13 cellular contexts compared by ENCODE assay signal in the genomic region with DNA sequence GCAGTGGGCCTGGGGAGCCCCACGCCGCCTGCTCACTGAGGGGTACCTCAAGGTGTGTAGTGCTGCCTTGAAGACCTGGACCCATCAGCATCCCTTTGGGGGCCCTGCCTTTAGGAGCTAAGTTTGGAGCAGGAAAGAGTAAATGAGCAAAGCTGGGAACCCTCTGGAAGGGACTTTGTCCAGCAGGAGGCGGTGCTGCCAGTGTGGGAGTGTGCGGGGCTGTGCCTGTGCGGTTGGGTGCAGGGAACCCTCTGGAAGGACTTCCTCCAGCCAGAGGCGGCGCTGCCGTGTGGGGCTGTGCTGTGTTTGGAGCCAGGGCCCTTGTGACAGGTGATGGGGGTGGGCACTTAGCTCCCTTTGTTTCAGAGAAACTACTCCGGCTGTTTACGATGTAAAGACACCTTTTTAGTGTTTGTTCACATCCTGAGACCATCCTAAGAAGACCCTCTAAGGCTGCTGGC. TPM values are rescaled to one million over a fixed set of nuclear protein-coding genes. Genes with fewer than 3 reads are reported as not detected.
DNase-seq lines count a peak whose midpoint lies in the region; ATAC-seq and TF ChIP-seq lines count a peak whose summit lies in the region.
"Had no signal": no experiment of that assay in that cellular context is flagged by ENCODE, and none has a peak within 500 bp of the region (broad histone marks: within the 10 kb centered on the region; RNA-seq: fewer than 3 reads in every experiment).

No MANE protein-coding gene starts in this region.

- H3K27me3 ChIP-seq in left ventricle myocardium inferior (ENCODE audit: low read depth) (no peaks in the 10 kb centered on the region), adrenal gland (no peaks in the 10 kb centered on the region)
- H3K27me3 ChIP-seq: cardiac muscle cell had no signal

- H3K27ac Mint-ChIP-seq in type B pancreatic cell: no peak overlapping the region
- H3K27ac Mint-ChIP-seq in activated T-helper 1 cell treated with anti-CD3 and anti-CD28 coated beads, Interleukin-12 subunit alpha, Interleukin-12 subunit beta, Interleukin-2, Interleukin-4 antibody, amounts not matched to agents 30 ng/mL and 10 ng/mL and 1 ng/mL, durations not matched to agents 14 hours and 24 hours and 36 hours: no peak overlapping the region

- H3K4me1 Mint-ChIP-seq in type B pancreatic cell (ENCODE audit: unreplicated experiment): peaks cover 24% of the 10 kb centered on the region
- no peaks in the 10 kb centered on the region for H3K4me1 Mint-ChIP-seq in activated T-helper 1 cell treated with anti-CD3 and anti-CD28 coated beads, Interleukin-12 subunit alpha, Interleukin-12 subunit beta, Interleukin-2, Interleukin-4 antibody, amounts not matched to agents 30 ng/mL and 10 ng/mL and 1 ng/mL, durations not matched to agents 14 hours and 24 hours and 36 hours (ENCODE audit: low read depth)

- peaks cover 48% of the 10 kb centered on the region for H3K4me1 ChIP-seq in left ventricle myocardium inferior
- H3K4me1 ChIP-seq in adrenal gland (replicated peaks in 1 of 2): peaks cover 8 to 17% of the 10 kb centered on the region in 2 donors

- intact Hi-C loops in left ventricle myocardium inferior (cut with micrococcal nuclease): no loop called here
- intact Hi-C loops in Right ventricle myocardium inferior (cut with DNase I): no loop called here
- intact Hi-C loops in adrenal gland (cut with DNase I): no loop called here
- intact Hi-C loops in activated T-helper 1 cell treated with anti-CD3 and anti-CD28 coated beads, Interleukin-12 subunit alpha, Interleukin-12 subunit beta, Interleukin-2, Interleukin-4 antibody, amounts not matched to agents 30 ng/mL and 10 ng/mL and 1 ng/mL, durations not matched to agents 14 hours and 24 hours and 36 hours (cut with micrococcal nuclease): no loop called here

- H3K27ac ChIP-seq in left ventricle myocardium inferior (replicated peaks) (no peak overlapping the region), adrenal gland (no peak overlapping the region)
- H3K27ac ChIP-seq: cardiac muscle cell had no signal

- no peaks in the 10 kb centered on the region for H3K9me3 Mint-ChIP-seq in type B pancreatic cell
- H3K9me3 Mint-ChIP-seq in activated T-helper 1 cell treated with anti-CD3 and anti-CD28 coated beads, Interleukin-12 subunit alpha, Interleukin-12 subunit beta, Interleukin-2, Interleukin-4 antibody, amounts not matched to agents 30 ng/mL and 10 ng/mL and 1 ng/mL, durations not matched to agents 14 hours and 24 hours and 36 hours: no peaks in the 10 kb centered on the region

- no peak for TF ChIP-seq POLR2A in adrenal gland (IDR thresholded peaks at IDR 0.05)

- H3K36me3 Mint-ChIP-seq in type B pancreatic cell: peaks cover 27% of the 10 kb centered on the region
- H3K36me3 Mint-ChIP-seq in activated T-helper 1 cell treated with anti-CD3 and anti-CD28 coated beads, Interleukin-12 subunit alpha, Interleukin-12 subunit beta, Interleukin-2, Interleukin-4 antibody, amounts not matched to agents 30 ng/mL and 10 ng/mL and 1 ng/mL, durations not matched to agents 14 hours and 24 hours and 36 hours (ENCODE audit: low read depth): no peaks in the 10 kb centered on the region

- no peak for ATAC-seq in Right ventricle myocardium inferior
- ATAC-seq in GM21367 (IDR thresholded peaks at IDR 0.05; ENCODE audit: unreplicated experiment): no peak

- 90 to 98% (median 92%) methylated on average over 8 to 10 of the region's 10 CpGs for WGBS in adrenal gland, 4 donors

- H3K4me3 Mint-ChIP-seq in type B pancreatic cell: no peak overlapping the region
- H3K4me3 Mint-ChIP-seq in activated T-helper 1 cell treated with anti-CD3 and anti-CD28 coated beads, Interleukin-12 subunit alpha, Interleukin-12 subunit beta, Interleukin-2, Interleukin-4 antibody, amounts not matched to agents 30 ng/mL and 10 ng/mL and 1 ng/mL, durations not matched to agents 14 hours and 24 hours and 36 hours: no peak overlapping the region

- no peaks in the 10 kb centered on the region for H3K9me3 ChIP-seq in left ventricle myocardium inferior (replicated peaks)
- no peaks in the 10 kb centered on the region for H3K9me3 ChIP-seq in adrenal gland (replicated peaks in 1 of 3)

- no peaks in the 10 kb centered on the region for H3K27me3 Mint-ChIP-seq in type B pancreatic cell
- H3K27me3 Mint-ChIP-seq in activated T-helper 1 cell treated with anti-CD3 and anti-CD28 coated beads, Interleukin-12 subunit alpha, Interleukin-12 subunit beta, Interleukin-2, Interleukin-4 antibody, amounts not matched to agents 30 ng/mL and 10 ng/mL and 1 ng/mL, durations not matched to agents 14 hours and 24 hours and 36 hours (ENCODE audit: insufficient read depth): no peaks in the 10 kb centered on the region

- H3K36me3 ChIP-seq in left ventricle myocardium inferior (peaks cover 31% of the 10 kb centered on the region), adrenal gland (replicated peaks in 1 of 2) (peaks cover 0 to 9% of the 10 kb centered on the region in 2 donors)

- DNase-seq in left ventricle myocardium inferior (no peak), Right ventricle myocardium inferior (ENCODE audit: missing footprints) (no peak), adrenal gland (peak in 4 of 7 donors; percentile 5 to 46 (median 11)), iPS-NIHi7 (ENCODE audit: extremely low spot score) (peak; percentile 91), type B pancreatic cell (ENCODE audit: extremely low spot score, unreplicated experiment) (no peak), NOMO-1 treated with DMSO at 0.1 percent for 48 hours (lab: John Stamatoyannopoulos, UW; ENCODE audit: unreplicated experiment) (no peak)
- no peak for DNase-seq in activated T-helper 1 cell treated with anti-CD3 and anti-CD28 coated beads, Interleukin-12 subunit alpha, Interleukin-12 subunit beta, Interleukin-2, Interleukin-4 antibody, amounts not matched to agents 30 ng/mL and 10 ng/mL and 1 ng/mL, durations not matched to agents 14 hours and 24 hours and 36 hours (ENCODE audit: low spot score)
- DNase-seq: DMS79 treated with DMSO at 0.1 percent for 48 hours, MM.1S, NCI-H524 treated with DMSO at 0.1 percent for 48 hours, SHP77 treated with DMSO at 0.1 percent for 48 hours had no signal

- H3K4me3 ChIP-seq in left ventricle myocardium inferior (no peak overlapping the region), adrenal gland (no peak overlapping the region)
- H3K4me3 ChIP-seq: cardiac muscle cell had no signal

- TF ChIP-seq CTCF in left ventricle myocardium inferior (IDR thresholded peaks at IDR 0.05; ENCODE audit: borderline replicate concordance): peak; percentile 12
- TF ChIP-seq CTCF in adrenal gland (IDR thresholded peaks at IDR 0.05): no peak
- peak; percentile 21 for TF ChIP-seq CTCF in type B pancreatic cell (conservative IDR thresholded peaks at IDR 0.05)

RNA-seq across cellular contexts. Expression of a gene that starts 25.8 kb away (rescaled TPM):
- 13.4 TPM for total RNA-seq in left ventricle myocardium inferior
- total RNA-seq in Right ventricle myocardium inferior: 21.0 TPM
- 10 to 100 TPM; 15.5 to 35.2 (median 21.9) TPM for total RNA-seq in adrenal gland
- 10 to 100 TPM in 2 of 3 donors, 1 to 10 TPM in 1; 8.2 to 73.9 (median 33.8) TPM for polyA plus RNA-seq in adrenal gland
- total RNA-seq in type B pancreatic cell (ENCODE audit: low replicate concordance): 35.7 and 67.5 TPM in 2 replicates
- 3.1 and 3.6 TPM in 2 replicates for total RNA-seq in activated T-helper 1 cell treated with anti-CD3 and anti-CD28 coated beads, Interleukin-12 subunit alpha, Interleukin-12 subunit beta, Interleukin-2, Interleukin-4 antibody, amounts not matched to agents 30 ng/mL and 10 ng/mL and 1 ng/mL, durations not matched to agents 14 hours and 24 hours and 36 hours

Comparison
In these comparisons a context has a peak if more than half of its experiments do, and no peak if none do; other contexts are left out.
1. DNase-seq: peak in adrenal gland (4 of 7) and iPS-NIHi7 (single experiment); none in left ventricle myocardium inferior (single experiment), Right ventricle myocardium inferior (single experiment), type B pancreatic cell (single experiment), NOMO-1 treated with DMSO at 0.1 percent for 48 hours (single experiment) and activated T-helper 1 cell treated with anti-CD3 and anti-CD28 coated beads, Interleukin-12 subunit alpha, Interleukin-12 subunit beta, Interleukin-2, Interleukin-4 antibody, amounts not matched to agents 30 ng/mL and 10 ng/mL and 1 ng/mL, durations not matched to agents 14 hours and 24 hours and 36 hours (single experiment).
2. CTCF ChIP-seq: peak in left ventricle myocardium inferior (single experiment) and type B pancreatic cell (single experiment); none in adrenal gland (0 of 6).